Comparison of ENCODE assay signal across 31 cellular contexts in the genomic region with DNA sequence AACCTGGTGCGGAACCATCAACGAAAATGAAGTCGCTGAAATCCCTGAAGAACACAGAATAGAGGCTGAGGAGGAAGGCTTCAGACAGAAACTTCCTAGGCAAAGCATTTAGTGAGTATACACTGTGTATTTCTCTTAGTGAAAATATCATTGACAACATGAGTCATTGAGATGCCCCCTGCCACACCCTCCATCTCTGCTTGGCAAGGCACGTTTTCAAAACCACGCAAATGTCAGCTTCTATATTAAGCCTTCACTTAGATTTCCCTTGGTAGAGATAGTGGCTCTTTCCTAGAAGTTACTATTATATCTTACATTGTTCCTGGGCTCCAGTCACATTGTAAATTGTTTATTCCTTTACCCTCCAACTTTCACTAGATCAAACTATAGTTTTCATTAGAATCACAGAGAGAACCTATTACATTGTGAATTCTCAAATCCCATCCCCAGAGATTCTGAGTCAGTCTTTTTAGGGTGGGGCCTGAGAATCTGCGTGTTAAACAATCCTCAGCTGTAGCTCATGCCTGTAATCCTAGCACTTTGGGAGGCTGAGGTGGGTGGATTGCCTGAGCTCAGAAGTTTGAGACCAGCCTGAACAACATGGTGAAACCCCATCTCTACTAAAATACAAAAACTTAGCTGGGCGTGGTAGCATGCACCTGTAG. TPM values are rescaled to one million over a fixed set of nuclear protein-coding genes. Genes with fewer than 3 reads are reported as not detected.
DNase-seq lines count a peak whose midpoint lies in the region; ATAC-seq, FAIRE-seq and TF ChIP-seq lines count a peak whose summit lies in the region.
"Had no signal": no experiment of that assay in that cellular context is flagged by ENCODE, and none has a peak within 500 bp of the region (broad histone marks: within the 10 kb centered on the region; RNA-seq: fewer than 3 reads in every experiment).

No MANE protein-coding gene starts in this region.

- POLR2A ChIA-PET in A549 (lab: Yijun Ruan, JAX): interaction anchor here (0.6 kb wide), 1 partner anchor 253 kb away, joined by 3 read pairs; no protein-coding TSS in a partner anchor

- CTCF ChIA-PET in A549 (lab: Yijun Ruan, JAX): no interaction called here

- H3K27me3 ChIP-seq in RWPE2 (ENCODE audit: insufficient read depth, poor library complexity, severe bottlenecking) (no peaks in the 10 kb centered on the region), gastroesophageal sphincter (no peaks in the 10 kb centered on the region)
- H3K27me3 ChIP-seq: right atrium auricular region had no signal

- TF ChIP-seq CTCF in A549 (IDR thresholded peaks at IDR 0.05) (no peak), RWPE2 (IDR thresholded peaks at IDR 0.05; ENCODE audit: poor library complexity, severe bottlenecking) (no peak), gastroesophageal sphincter (IDR thresholded peaks at IDR 0.05) (no peak)

- H3K27me3 Mint-ChIP-seq in activated T-helper 17 cell treated with anti-CD3 and anti-CD28 coated beads, Interleukin-2, amount 50 U/mL, for 72 hours: peaks cover 36% of the 10 kb centered on the region

- no peak for TF ChIP-seq RAD21 in A549 (conservative IDR thresholded peaks at IDR 0.05 in 1 of 2, IDR thresholded peaks at IDR 0.05 in 1 of 2)

- H3K4me3 Mint-ChIP-seq in activated T-helper 17 cell treated with anti-CD3 and anti-CD28 coated beads, Interleukin-2, amount 50 U/mL, for 72 hours: no peak overlapping the region
- H3K4me3 Mint-ChIP-seq: dendritic cell treated with granulocyte-macrophage colony-stimulating factor and Interleukin-4, amounts not matched to agents 40 ng/mL and 50 ng/mL, for 4 days; T-helper 1 cell treated with Interleukin-12 subunit alpha and Interleukin-12 subunit beta and Interleukin-4 antibody, amounts not matched to agents 30 μg/mL and 1 μg/mL, for 36 hours had no signal

- H3K36me3 Mint-ChIP-seq in activated T-helper 17 cell treated with anti-CD3 and anti-CD28 coated beads, Interleukin-2, amount 50 U/mL, for 72 hours (ENCODE audit: low read depth): no peaks in the 10 kb centered on the region
- H3K36me3 Mint-ChIP-seq: CD14-positive monocyte had no signal

- DNase-seq in A549 (ENCODE audit: low read depth in 1 of 2, low spot score in 1 of 2): peak in 1 of 2 experiments; percentile 27
- peak; percentile 45 for DNase-seq in HS-27A (ENCODE audit: low read depth)
- no peak for DNase-seq in RWPE2 (ENCODE audit: low spot score)
- peak; percentile 47 for DNase-seq in glomerular visceral epithelial cell (ENCODE audit: extremely low spot score)
- DNase-seq in NCI-H446 (lab: John Stamatoyannopoulos, UW): no peak
- DNase-seq: ACHN; activated CD4-positive, alpha-beta T cell treated with anti-CD3 and anti-CD28 coated beads, Interleukin-2, amount 50 U/mL, for 1 hour; activated CD8-positive, alpha-beta memory T cell treated with anti-CD3 and anti-CD28 coated beads, Interleukin-2, amount 50 U/mL, for 4 hours; activated effector memory CD4-positive, alpha-beta T cell treated with Interleukin-2 at 50 U/mL for 16 hours; DMS 273 treated with DMSO at 0.1 percent for 48 hours; GF-D8; kidney; naive B cell; NCI-H1417 treated with DMSO at 0.1 percent for 48 hours; NCI-H526 treated with DMSO at 0.1 percent for 48 hours; OCI-M1; SJCRH30; stimulated activated CD8-positive, alpha-beta memory T cell treated with anti-CD3 and anti-CD28 coated beads, Interleukin-4, amount 100 ng/mL, for 48 hours; WERI-Rb-1 had no signal

- H3K9me3 Mint-ChIP-seq in activated T-helper 17 cell treated with anti-CD3 and anti-CD28 coated beads, Interleukin-2, amount 50 U/mL, for 72 hours: no peaks in the 10 kb centered on the region
- H3K9me3 Mint-ChIP-seq: dendritic cell treated with granulocyte-macrophage colony-stimulating factor and Interleukin-4, amounts not matched to agents 40 ng/mL and 50 ng/mL, for 4 days had no signal

- WGBS in A549 (ENCODE audit: missing lambda C conversion rate): 53% methylated on average over 7 of the region's 7 CpGs
- 70 to 74% methylated on average over 3 to 6 of the region's 7 CpGs for WGBS in gastroesophageal sphincter (ENCODE audit: low coverage in 1 of 2), 2 donors

- TF ChIP-seq EP300 in A549 (IDR thresholded peaks at IDR 0.05): no peak
- TF ChIP-seq EP300 in gastroesophageal sphincter (IDR thresholded peaks at IDR 0.05): no peak

- ATAC-seq in A549: no peak
- ATAC-seq in RWPE2 (ENCODE audit: low read depth): peak; percentile 30
- ATAC-seq in gastroesophageal sphincter: no peak
- no peak for ATAC-seq in activated T-helper 17 cell treated with anti-CD3 and anti-CD28 coated beads, Interleukin-2, amount 50 U/mL, for 72 hours (replicated peaks)
- ATAC-seq in HG03342 (IDR thresholded peaks at IDR 0.05; ENCODE audit: unreplicated experiment): no peak

- H3K4me1 ChIP-seq in A549 (peaks cover 7% of the 10 kb centered on the region; the same call in 2 of the 3 replicates), RWPE2 (ENCODE audit: insufficient read depth, poor library complexity, severe bottlenecking) (peaks cover 16% of the 10 kb centered on the region), gastroesophageal sphincter (peaks cover 0 to 4% (median 0%) of the 10 kb centered on the region in 3 donors)
- H3K4me1 ChIP-seq: right atrium auricular region had no signal

- H3K27ac ChIP-seq in A549: no peak overlapping the region
- H3K27ac ChIP-seq in RWPE2 (ENCODE audit: poor library complexity, severe bottlenecking): peak overlapping the region; percentile 33
- H3K27ac ChIP-seq in gastroesophageal sphincter: no peak overlapping the region
- H3K27ac ChIP-seq: cardiac muscle cell, right atrium auricular region, SJCRH30, WERI-Rb-1 had no signal

- peaks cover 5% of the 10 kb centered on the region for H3K4me1 Mint-ChIP-seq in activated T-helper 17 cell treated with anti-CD3 and anti-CD28 coated beads, Interleukin-2, amount 50 U/mL, for 72 hours

- H3K4me3 ChIP-seq in A549 (no peak overlapping the region), RWPE2 (ENCODE audit: severe bottlenecking) (no peak overlapping the region), gastroesophageal sphincter (no peak overlapping the region)
- H3K4me3 ChIP-seq: cardiac muscle cell, right atrium auricular region, SJCRH30 had no signal

- FAIRE-seq in A549 (lab: Jason Lieb, UNC): no peak
- FAIRE-seq: frontal cortex, GM19239, H1, HTR-8/SVneo, kidney had no signal

- H3K4me2 ChIP-seq in A549: peak overlapping the region; percentile 11

- H3K9me3 ChIP-seq in A549 (no peaks in the 10 kb centered on the region), RWPE2 (ENCODE audit: severe bottlenecking) (no peaks in the 10 kb centered on the region), gastroesophageal sphincter (no peaks in the 10 kb centered on the region)
- H3K9me3 ChIP-seq: right atrium auricular region, SJCRH30 had no signal

- no peak overlapping the region for H3K27ac Mint-ChIP-seq in activated T-helper 17 cell treated with anti-CD3 and anti-CD28 coated beads, Interleukin-2, amount 50 U/mL, for 72 hours
- H3K27ac Mint-ChIP-seq: CD14-positive monocyte; dendritic cell treated with granulocyte-macrophage colony-stimulating factor and Interleukin-4, amounts not matched to agents 40 ng/mL and 50 ng/mL, for 4 days; naive B cell; T-helper 1 cell treated with Interleukin-12 subunit alpha and Interleukin-12 subunit beta and Interleukin-4 antibody, amounts not matched to agents 30 μg/mL and 1 μg/mL, for 36 hours had no signal

- TF ChIP-seq POLR2A in A549 (IDR thresholded peaks at IDR 0.05; ENCODE audit: low read length): no peak
- TF ChIP-seq POLR2A in gastroesophageal sphincter (IDR thresholded peaks at IDR 0.05): no peak

- H3K36me3 ChIP-seq in RWPE2 (ENCODE audit: low read depth) (no peaks in the 10 kb centered on the region), gastroesophageal sphincter (no peaks in the 10 kb centered on the region)
- H3K36me3 ChIP-seq: cardiac muscle cell, right atrium auricular region, SJCRH30, WERI-Rb-1 had no signal

TF ChIP-seq in A549, 52 proteins besides CTCF, POLR2A, EP300 and RAD21:
- TF ChIP-seq POLR2AphosphoS2 (conservative IDR thresholded peaks at IDR 0.05; ENCODE audit: low read length): no peak
- TF ChIP-seq CEBPB (IDR thresholded peaks at IDR 0.05): no peak

RNA-seq across cellular contexts. Expression of gene SKAP2, which starts 4.6 kb away (rescaled TPM):
- 22.1 and 23.0 TPM in 2 replicates for polyA plus RNA-seq in A549 (2011; rRNA removed)
- polyA plus RNA-seq in A549 (2012; cell fraction: cytosol; rRNA removed): 3.3 and 4.0 TPM in 2 replicates
- 2.2 and 2.4 TPM in 2 replicates for polyA plus RNA-seq in A549 (2012; cell fraction: nucleus; rRNA removed)
- 18.7 to 24.3 TPM (median 20.5 TPM) in 3 replicates for polyA plus RNA-seq in A549 (2017; fragmentation: RNase III; extraction: RNeasy Plus Mini Kit Qiagen cat#74134 plus additional on column Dnase treatment)
- polyA minus RNA-seq in A549 (2011; rRNA and poly(A)+ RNA removed): 7.6 and 12.7 TPM in 2 replicates
- 10 to 100 TPM; 54.3 to 83.1 (median 76.1) TPM for total RNA-seq in gastroesophageal sphincter
- 10 to 100 TPM; 11.5 to 14.3 TPM for total RNA-seq in activated T-helper 17 cell treated with anti-CD3 and anti-CD28 coated beads, Interleukin-2, amount 50 U/mL, for 72 hours

Comparison
In these comparisons a context has a peak if more than half of its experiments do, and no peak if none do; other contexts are left out.
1. DNase-seq: peak in HS-27A (single experiment) and glomerular visceral epithelial cell (single experiment); none in RWPE2 (single experiment) and NCI-H446 (0 of 2).